In genomic region chr9:88011005-88011766, GRCh38 we compare ENCODE assay signal across 11 cellular contexts. TPM values are rescaled to one million over a fixed set of nuclear protein-coding genes. Genes with fewer than 3 reads are reported as not detected.
A peak's percentile ranks its signal among the peaks of the same experiment; 100 is the strongest.
DNase-seq lines count a peak whose midpoint lies in the region; ATAC-seq and TF ChIP-seq lines count a peak whose summit lies in the region.
"Had no signal": no experiment of that assay in that cellular context is flagged by ENCODE, and none has a peak within 500 bp of the region (broad histone marks: within the 10 kb centered on the region; RNA-seq: fewer than 3 reads in every experiment).

No MANE protein-coding gene starts in this region.

- H3K4me2 ChIP-seq in GM23248 (ENCODE audit: unreplicated experiment) (no peak overlapping the region), PC-9 (no peak overlapping the region), fibroblast of lung (ENCODE audit: extremely low read depth, insufficient read depth, low read length) (no peak overlapping the region)

- peak overlapping the region; percentile 22 for H3K27ac Mint-ChIP-seq in progenitor cell of endocrine pancreas

- POLR2A ChIA-PET in PC-9 (lab: Charles Lee; ENCODE audit: unreplicated experiment): no interaction called here

- H3K9me3 ChIP-seq in GM23248 (ENCODE audit: low read depth) (no peaks in the 10 kb centered on the region), PC-9 (ENCODE audit: insufficient read depth, low read depth) (no peaks in the 10 kb centered on the region), fibroblast of lung (ENCODE audit: control insufficient read depth, insufficient read depth, low read depth, low read length) (no peaks in the 10 kb centered on the region)
- H3K9me3 ChIP-seq: suprapubic skin had no signal

- peaks cover 3% of the 10 kb centered on the region for H3K9me3 Mint-ChIP-seq in progenitor cell of endocrine pancreas (ENCODE audit: low read depth)

- H3K27me3 Mint-ChIP-seq in progenitor cell of endocrine pancreas: peaks cover 3% of the 10 kb centered on the region

- CTCF ChIA-PET in PC-9 (lab: Charles Lee): interaction anchor here (1.0 kb wide), 1 partner anchor 11 kb away, joined by 3 read pairs; no protein-coding TSS in a partner anchor

- H3K27ac ChIP-seq in GM23248: no peak overlapping the region
- no peak overlapping the region for H3K27ac ChIP-seq in PC-9
- H3K27ac ChIP-seq in fibroblast of lung (ENCODE audit: insufficient read depth, low read length): no peak overlapping the region
- H3K27ac ChIP-seq: suprapubic skin had no signal

- WGBS in GM23248 (ENCODE audit: low coverage in 1 of 2, low lambda C conversion rate in 2 of 2, missing lambda C conversion rate in 2 of 2), 2 experiments: 60 to 64% methylated on average over 3 of the region's 3 CpGs

- ATAC-seq in HG03159 (IDR thresholded peaks at IDR 0.05; ENCODE audit: unreplicated experiment): no peak

- H3F3A ChIP-seq in GM23248 (ENCODE audit: insufficient read depth) (no peaks in the 10 kb centered on the region), PC-9 (ENCODE audit: insufficient read depth, low read depth) (no peaks in the 10 kb centered on the region)

- H3K4me1 Mint-ChIP-seq in progenitor cell of endocrine pancreas (ENCODE audit: low read depth): peaks cover 8% of the 10 kb centered on the region

- no peak overlapping the region for H3K4me3 Mint-ChIP-seq in progenitor cell of endocrine pancreas (ENCODE audit: low read depth)

- peaks cover 3% of the 10 kb centered on the region for H3K36me3 Mint-ChIP-seq in progenitor cell of endocrine pancreas (ENCODE audit: insufficient read depth)

- no peaks in the 10 kb centered on the region for H3K9me2 ChIP-seq in GM23248 (ENCODE audit: insufficient read depth)
- no peaks in the 10 kb centered on the region for H3K9me2 ChIP-seq in PC-9 (ENCODE audit: insufficient read depth)

- no peaks in the 10 kb centered on the region for H4K20me1 ChIP-seq in GM23248 (ENCODE audit: insufficient read depth)
- no peaks in the 10 kb centered on the region for H4K20me1 ChIP-seq in PC-9 (ENCODE audit: insufficient read depth)
- no peaks in the 10 kb centered on the region for H4K20me1 ChIP-seq in fibroblast of lung (ENCODE audit: control insufficient read depth, extremely low read depth, insufficient read depth, low read length)

- no peak overlapping the region for H3K4me3 ChIP-seq in GM23248
- H3K4me3 ChIP-seq in PC-9: no peak overlapping the region
- H3K4me3 ChIP-seq in fibroblast of lung (replicated peaks in 1 of 4; ENCODE audit: control extremely low read depth in 1 of 4, insufficient read depth in 1 of 4, low read depth in 3 of 4, low read length in 4 of 4): no peak overlapping the region
- H3K4me3 ChIP-seq: suprapubic skin had no signal

- H3K79me2 ChIP-seq in GM23248 (ENCODE audit: insufficient read depth) (no peaks in the 10 kb centered on the region), PC-9 (ENCODE audit: low read depth) (no peaks in the 10 kb centered on the region), fibroblast of lung (ENCODE audit: control insufficient read depth, insufficient read depth, low read length) (no peaks in the 10 kb centered on the region)

- H3K9ac ChIP-seq in GM23248 (no peak overlapping the region), fibroblast of lung (ENCODE audit: insufficient read depth, low read length) (no peak overlapping the region)

- intact Hi-C loops in PC-9 (cut with micrococcal nuclease; ENCODE audit: unreplicated experiment): no loop called here

- TF ChIP-seq CTCF in PC-9 (conservative IDR thresholded peaks at IDR 0.05): peak; percentile 41; the same call in 1 of the 2 replicates
- peak; percentile 21 to 41 for TF ChIP-seq CTCF in fibroblast of lung (conservative IDR thresholded peaks at IDR 0.05 in 1 of 2, IDR thresholded peaks at IDR 0.05 in 1 of 2; ENCODE audit: low read depth in 1 of 2, low read length in 2 of 2)
- TF ChIP-seq CTCF in progenitor cell of endocrine pancreas (IDR thresholded peaks at IDR 0.05; ENCODE audit: unreplicated experiment): peak; percentile 45
- no peak for TF ChIP-seq CTCF in GM13976 (IDR thresholded peaks at IDR 0.05; ENCODE audit: borderline replicate concordance, control extremely low read depth, extremely low read depth, insufficient read depth, missing control alignments)

- no peaks in the 10 kb centered on the region for H3K36me3 ChIP-seq in GM23248 (ENCODE audit: low read depth)
- no peaks in the 10 kb centered on the region for H3K36me3 ChIP-seq in PC-9 (ENCODE audit: low read depth)
- H3K36me3 ChIP-seq in fibroblast of lung (ENCODE audit: control insufficient read depth, insufficient read depth, low read length): no peaks in the 10 kb centered on the region
- H3K36me3 ChIP-seq: suprapubic skin had no signal

- BruUV-seq in PC-9 (replicated peaks; lab: Mats Ljungman, UMichigan): no TSS peak

- H3K27me3 ChIP-seq in GM23248 (replicated peaks; ENCODE audit: insufficient read depth) (no peaks in the 10 kb centered on the region), PC-9 (ENCODE audit: insufficient read depth, low read depth) (no peaks in the 10 kb centered on the region), fibroblast of lung (ENCODE audit: control insufficient read depth, insufficient read depth, low read length) (no peaks in the 10 kb centered on the region)
- H3K27me3 ChIP-seq: suprapubic skin had no signal

- in situ Hi-C loops in GM23248 (cut with MboI) (no loop called here), GM13976 (cut with MboI; ENCODE audit: low sequenced_read_pairs, unreplicated experiment) (no loop called here)

- H3K4me1 ChIP-seq in GM23248 (ENCODE audit: insufficient read depth) (no peaks in the 10 kb centered on the region), PC-9 (replicated peaks; ENCODE audit: insufficient read depth) (no peaks in the 10 kb centered on the region), fibroblast of lung (ENCODE audit: control insufficient read depth, extremely low read depth, insufficient read depth, low read length) (no peaks in the 10 kb centered on the region)
- H3K4me1 ChIP-seq: suprapubic skin had no signal

- H2AFZ ChIP-seq in GM23248 (no peak overlapping the region), PC-9 (no peak overlapping the region), fibroblast of lung (ENCODE audit: low read length) (no peak overlapping the region)

- DNase-seq in GM23248 (peak; percentile 35), PC-9 (no peak), fibroblast of lung (ENCODE audit: low read depth in 2 of 2) (peak; percentile 16 to 32), progenitor cell of endocrine pancreas (ENCODE audit: low spot score, unreplicated experiment) (no peak), GM13976 (ENCODE audit: low spot score) (no peak)
- DNase-seq in stimulated activated CD8-positive, alpha-beta memory T cell treated with anti-CD3 and anti-CD28 coated beads, Interleukin-4, amount 100 ng/mL, for 48 hours: no peak
- DNase-seq: activated CD4-positive, alpha-beta T cell treated with anti-CD3 and anti-CD28 coated beads for 48 hours; foreskin melanocyte; NCI-H1436 treated with DMSO at 0.1 percent for 48 hours had no signal

RNA-seq across cellular contexts. Expression of gene CDK20, which starts 36.9 kb away (rescaled TPM):
- 4.2 and 6.1 TPM in 2 replicates for total RNA-seq in GM23248 (2014; rRNA removed; shearing (Covaris generic))
- polyA plus RNA-seq in GM23248 (2016; fragmentation: Nextera tagmentation; extraction: Ambion mirVana) (3.4 and 4.7 TPM in 2 replicates), fibroblast of lung (6.1 and 6.2 TPM in 2 replicates)
- total RNA-seq in PC-9 (2021) (7.3 and 10.8 TPM in 2 replicates), fibroblast of lung (3.6 and 7.3 TPM in 2 replicates), progenitor cell of endocrine pancreas (23.9 and 25.2 TPM in 2 replicates)
- polyA plus RNA-seq in fibroblast of lung (2012): 3.8 and 4.9 TPM in 2 replicates
- 4.7 and 4.8 TPM in 2 replicates for polyA minus RNA-seq in fibroblast of lung (ENCODE audit: low replicate concordance)

Comparison
In these comparisons a context has a peak if more than half of its experiments do, and no peak if none do; other contexts are left out.
1. DNase-seq: peak in GM23248 (single experiment) and fibroblast of lung (2 of 2); none in PC-9 (0 of 2), progenitor cell of endocrine pancreas (single experiment), GM13976 (single experiment) and stimulated activated CD8-positive, alpha-beta memory T cell treated with anti-CD3 and anti-CD28 coated beads, Interleukin-4, amount 100 ng/mL, for 48 hours (single experiment).